Comparison of ENCODE assay signal across 24 cellular contexts in genomic region chr9:90326219-90326618, GRCh38.
DNase-seq lines count a peak whose midpoint lies in the region; ATAC-seq and TF ChIP-seq lines count a peak whose summit lies in the region.
"Had no signal": no experiment of that assay in that cellular context is flagged by ENCODE, and none has a peak within 500 bp of the region (broad histone marks: within the 10 kb centered on the region; RNA-seq: fewer than 3 reads in every experiment).

No MANE protein-coding gene starts in this region.

- H3K9me3 Mint-ChIP-seq in naive thymus-derived CD4-positive, alpha-beta T cell: peaks cover 0 to 1% (median 0%) of the 10 kb centered on the region in 11 donors
- H3K9me3 Mint-ChIP-seq: activated naive CD8-positive, alpha-beta T cell treated with anti-CD3 and anti-CD28 coated beads for 36 hours; activated T-helper 1 cell treated with anti-CD3 and anti-CD28 coated beads, Interleukin-12 subunit alpha, Interleukin-12 subunit beta, Interleukin-2, Interleukin-4 antibody, amounts not matched to agents 30 ng/mL and 10 ng/mL and 1 ng/mL, durations not matched to agents 14 hours and 24 hours and 36 hours; memory B cell; natural killer cell; stimulated activated naive CD8-positive, alpha-beta T cell treated with anti-CD3 and anti-CD28 coated beads, Interleukin-15, amount 100 ng/mL, for 72 hours had no signal

- no peak overlapping the region for H3K27ac Mint-ChIP-seq in naive thymus-derived CD4-positive, alpha-beta T cell
- H3K27ac Mint-ChIP-seq: activated naive CD8-positive, alpha-beta T cell treated with anti-CD3 and anti-CD28 coated beads for 36 hours; activated T-helper 1 cell treated with anti-CD3 and anti-CD28 coated beads, Interleukin-12 subunit alpha, Interleukin-12 subunit beta, Interleukin-2, Interleukin-4 antibody, amounts not matched to agents 30 ng/mL and 10 ng/mL and 1 ng/mL, durations not matched to agents 14 hours and 24 hours and 36 hours; memory B cell; natural killer cell; stimulated activated naive CD8-positive, alpha-beta T cell treated with anti-CD3 and anti-CD28 coated beads, Interleukin-15, amount 100 ng/mL, for 72 hours had no signal

- H3K4me1 ChIP-seq in skeletal muscle satellite cell (ENCODE audit: control insufficient read depth, insufficient read depth, low read length): peaks cover 5% of the 10 kb centered on the region
- no peaks in the 10 kb centered on the region for H3K4me1 ChIP-seq in naive thymus-derived CD4-positive, alpha-beta T cell (ENCODE audit: control insufficient read depth in 2 of 2, insufficient read depth in 2 of 2, low read length in 2 of 2)
- H3K4me1 ChIP-seq: pancreas had no signal

- no peak for TF ChIP-seq CTCF in fibroblast of the aortic adventitia (IDR thresholded peaks at IDR 0.05; ENCODE audit: insufficient read depth, low read length)

- H3K4me2 ChIP-seq in skeletal muscle satellite cell (ENCODE audit: low read length): peak overlapping the region; percentile 19

- H3K4me3 Mint-ChIP-seq in naive thymus-derived CD4-positive, alpha-beta T cell: no peak overlapping the region
- H3K4me3 Mint-ChIP-seq: activated naive CD8-positive, alpha-beta T cell treated with anti-CD3 and anti-CD28 coated beads for 36 hours; activated T-helper 1 cell treated with anti-CD3 and anti-CD28 coated beads, Interleukin-12 subunit alpha, Interleukin-12 subunit beta, Interleukin-2, Interleukin-4 antibody, amounts not matched to agents 30 ng/mL and 10 ng/mL and 1 ng/mL, durations not matched to agents 14 hours and 24 hours and 36 hours; memory B cell; natural killer cell; stimulated activated naive CD8-positive, alpha-beta T cell treated with anti-CD3 and anti-CD28 coated beads, Interleukin-15, amount 100 ng/mL, for 72 hours had no signal

- H3K36me3 Mint-ChIP-seq in naive thymus-derived CD4-positive, alpha-beta T cell: no peaks in the 10 kb centered on the region
- H3K36me3 Mint-ChIP-seq: activated naive CD8-positive, alpha-beta T cell treated with anti-CD3 and anti-CD28 coated beads for 36 hours; memory B cell; natural killer cell had no signal

- POLR2A ChIA-PET in naive thymus-derived CD4-positive, alpha-beta T cell (lab: Charles Lee): no interaction called here

- DNase-seq in DMS53 (lab: John Stamatoyannopoulos, UW) (peak; percentile 11), DMS53 treated with DMSO at 0.1 percent for 48 hours (lab: John Stamatoyannopoulos, UW; ENCODE audit: unreplicated experiment) (no peak), astrocyte of the hippocampus (ENCODE audit: low read depth, low spot score) (peak; percentile 10), fibroblast of the aortic adventitia (ENCODE audit: low read depth) (peak; percentile 71), NCI-H226 (no peak), NCI-H2081 treated with DMSO at 0.1 percent for 48 hours (lab: John Stamatoyannopoulos, UW) (no peak)
- no peak for DNase-seq in naive thymus-derived CD4-positive, alpha-beta T cell
- DNase-seq: activated CD4-positive, alpha-beta T cell treated with anti-CD3 and anti-CD28 coated beads for 48 hours; activated naive CD8-positive, alpha-beta T cell treated with anti-CD3 and anti-CD28 coated beads for 36 hours; BE2C; Calu3; natural killer cell; NCI-H1417 treated with DMSO at 0.1 percent for 48 hours; NCI-H774; pancreas; SHP77; stimulated activated CD4-positive, alpha-beta T cell treated with anti-CD3 and anti-CD28 coated beads, Interleukin-4, amount 100 ng/mL, for 24 hours; stimulated activated naive CD8-positive, alpha-beta T cell treated with anti-CD3 and anti-CD28 coated beads, Interleukin-15, amount 100 ng/mL, for 72 hours; T-helper 1 cell had no signal

- H3K27me3 Mint-ChIP-seq in naive thymus-derived CD4-positive, alpha-beta T cell: peaks cover 17 to 44% (median 23%) of the 10 kb centered on the region in 5 donors

- ATAC-seq in naive thymus-derived CD4-positive, alpha-beta T cell: no peak
- ATAC-seq: natural killer cell; pancreas; stimulated activated naive CD8-positive, alpha-beta T cell treated with anti-CD3 and anti-CD28 coated beads, Interleukin-15, amount 100 ng/mL, for 72 hours had no signal

- intact Hi-C loops in naive thymus-derived CD4-positive, alpha-beta T cell (cut with micrococcal nuclease): no loop called here

- no peaks in the 10 kb centered on the region for H3K36me3 ChIP-seq in skeletal muscle satellite cell (ENCODE audit: insufficient read depth, low read length)
- H3K36me3 ChIP-seq in naive thymus-derived CD4-positive, alpha-beta T cell (ENCODE audit: control insufficient read depth in 2 of 3, insufficient read depth in 3 of 3, low read length in 3 of 3): no peaks in the 10 kb centered on the region
- H3K36me3 ChIP-seq: BE2C, pancreas had no signal

- H3K27ac ChIP-seq in naive thymus-derived CD4-positive, alpha-beta T cell (ENCODE audit: low read depth, low read length): no peak overlapping the region
- H3K27ac ChIP-seq: 22Rv1, pancreas, skin epidermis had no signal

- no peaks in the 10 kb centered on the region for H3K27me3 ChIP-seq in skeletal muscle satellite cell (ENCODE audit: control insufficient read depth, insufficient read depth, low read length)
- H3K27me3 ChIP-seq in naive thymus-derived CD4-positive, alpha-beta T cell (ENCODE audit: control insufficient read depth in 2 of 2, insufficient read depth in 2 of 2, low read length in 2 of 2): peaks cover 0 to 4% of the 10 kb centered on the region in 2 donors
- H3K27me3 ChIP-seq: BE2C, pancreas had no signal

- H3K4me3 ChIP-seq in fibroblast of the aortic adventitia (ENCODE audit: low read depth, low read length): no peak overlapping the region
- no peak overlapping the region for H3K4me3 ChIP-seq in skeletal muscle satellite cell (ENCODE audit: low read length)
- H3K4me3 ChIP-seq in naive thymus-derived CD4-positive, alpha-beta T cell (ENCODE audit: low read length): no peak overlapping the region
- H3K4me3 ChIP-seq: pancreas, skin epidermis had no signal

- H3K4me1 Mint-ChIP-seq in naive thymus-derived CD4-positive, alpha-beta T cell: no peaks in the 10 kb centered on the region
- H3K4me1 Mint-ChIP-seq: activated naive CD8-positive, alpha-beta T cell treated with anti-CD3 and anti-CD28 coated beads for 36 hours; memory B cell; natural killer cell; stimulated activated naive CD8-positive, alpha-beta T cell treated with anti-CD3 and anti-CD28 coated beads, Interleukin-15, amount 100 ng/mL, for 72 hours had no signal

- no peak overlapping the region for H3K9ac ChIP-seq in skeletal muscle satellite cell (ENCODE audit: low read depth, low read length)

- CTCF ChIA-PET in naive thymus-derived CD4-positive, alpha-beta T cell (lab: Charles Lee): no interaction called here

- no peaks in the 10 kb centered on the region for H3K9me3 ChIP-seq in skeletal muscle satellite cell (replicated peaks; ENCODE audit: low read length)
- H3K9me3 ChIP-seq in naive thymus-derived CD4-positive, alpha-beta T cell (ENCODE audit: control insufficient read depth in 2 of 3, low read length in 3 of 3): no peaks in the 10 kb centered on the region
- H3K9me3 ChIP-seq: BE2C, pancreas had no signal

Comparison
In these comparisons a context has a peak if more than half of its experiments do, and no peak if none do; other contexts are left out.
1. DNase-seq: peak in DMS53 (single experiment), astrocyte of the hippocampus (single experiment) and fibroblast of the aortic adventitia (single experiment); none in DMS53 treated with DMSO at 0.1 percent for 48 hours (single experiment), NCI-H226 (single experiment), NCI-H2081 treated with DMSO at 0.1 percent for 48 hours (single experiment) and naive thymus-derived CD4-positive, alpha-beta T cell (0 of 9).